ENCODE assay signal across 18 cellular contexts in genomic region chr3:119481079-119481478, GRCh38. TPM values are rescaled to one million over a fixed set of nuclear protein-coding genes. Genes with fewer than 3 reads are reported as not detected.
A peak's percentile ranks its signal among the peaks of the same experiment; 100 is the strongest.
DNase-seq lines count a peak whose midpoint lies in the region; ATAC-seq and TF ChIP-seq lines count a peak whose summit lies in the region.
"Had no signal": no experiment of that assay in that cellular context is flagged by ENCODE, and none has a peak within 500 bp of the region (broad histone marks: within the 10 kb centered on the region; RNA-seq: fewer than 3 reads in every experiment).

No MANE protein-coding gene starts in this region.

- no peaks in the 10 kb centered on the region for H3K9me3 Mint-ChIP-seq in GM23338
- H3K9me3 Mint-ChIP-seq: CD8-positive, alpha-beta memory T cell had no signal

- H3K9ac ChIP-seq in mammary epithelial cell (ENCODE audit: insufficient read depth, low read length), result no peak overlapping the region
- H3K9ac ChIP-seq: BLaER1 treated with 17β-estradiol and CSF1 and Interleukin-3, amounts not matched to agents 10 nM and 100 nM had no signal

- H2AFZ ChIP-seq in GM23338 (no peak overlapping the region), mammary epithelial cell (ENCODE audit: low read depth, low read length) (peak overlapping the region; percentile 40)
- H2AFZ ChIP-seq: PC-9 had no signal

- no TSS peak for BruUV-seq in mammary epithelial cell (replicated peaks; lab: Mats Ljungman, UMichigan)

- H3K4me3 ChIP-seq in GM23338 (no peak overlapping the region), mammary epithelial cell (replicated peaks in 1 of 3; ENCODE audit: insufficient read depth in 1 of 3, low read depth in 2 of 3, low read length in 3 of 3) (no peak overlapping the region)
- H3K4me3 ChIP-seq: BLaER1 treated with 17β-estradiol and CSF1 and Interleukin-3, amounts not matched to agents 10 nM and 100 nM; HAP-1; PC-9; SJCRH30 had no signal

- no peak for ATAC-seq in GM23338

- H3K27ac ChIP-seq in GM23338 (ENCODE audit: low read depth) (0 out of 2 replicates have a peak overlapping the region, but pooled peaks have one; percentile 22), mammary epithelial cell (ENCODE audit: insufficient read depth, low read depth, low read length) (peak overlapping the region; percentile 64)
- H3K27ac ChIP-seq: BLaER1 treated with 17β-estradiol and CSF1 and Interleukin-3, amounts not matched to agents 10 nM and 100 nM; PC-9; SJCRH30 had no signal

- H3K9me2 ChIP-seq in GM23338 (ENCODE audit: insufficient read depth), result no peaks in the 10 kb centered on the region

- no peaks in the 10 kb centered on the region for H3K27me3 Mint-ChIP-seq in GM23338 (ENCODE audit: insufficient read depth, low read depth, poor library complexity)
- H3K27me3 Mint-ChIP-seq: CD8-positive, alpha-beta memory T cell had no signal

- H3K4me2 ChIP-seq in GM23338 (no peak overlapping the region), mammary epithelial cell (ENCODE audit: insufficient read depth, low read depth, low read length) (peak overlapping the region; percentile 48)
- H3K4me2 ChIP-seq: BLaER1 treated with 17β-estradiol and CSF1 and Interleukin-3, amounts not matched to agents 10 nM and 100 nM; PC-9 had no signal

- DNase-seq in AG08395 (ENCODE audit: low spot score), result peak; percentile 7
- no peak for DNase-seq in GM23338 (ENCODE audit: low spot score)
- DNase-seq in mammary epithelial cell, result peak; percentile 75
- DNase-seq in iris pigment epithelial cell (ENCODE audit: low read depth), result peak; percentile 52
- DNase-seq in NCI-H187 treated with DMSO at 0.1 percent for 48 hours (lab: John Stamatoyannopoulos, UW), result no peak
- no peak for DNase-seq in NCI-H510A treated with DMSO at 0.1 percent for 48 hours (lab: John Stamatoyannopoulos, UW)
- DNase-seq in effector CD4-positive, alpha-beta T cell, result no peak
- no peak for DNase-seq in DMS79 treated with DMSO at 0.1 percent for 48 hours (lab: John Stamatoyannopoulos, UW)
- DNase-seq: CD8-positive, alpha-beta memory T cell; KG1; MV-4-11; NCI-H1694 treated with DMSO at 0.1 percent for 48 hours; NCI-H2107; NCI-H524; PC-9; SJCRH30 had no signal

- TF ChIP-seq CTCF in GM23338 (conservative IDR thresholded peaks at IDR 0.05; ENCODE audit: low read depth in 2 of 2), result no peak
- TF ChIP-seq CTCF in mammary epithelial cell (conservative IDR thresholded peaks at IDR 0.05 in 1 of 2, IDR thresholded peaks at IDR 0.05 in 1 of 2; ENCODE audit: extremely low read depth in 1 of 2, insufficient read depth in 1 of 2, low read depth in 1 of 2, low read length in 2 of 2), result no peak

- H3K79me2 ChIP-seq in GM23338 (replicated peaks; ENCODE audit: insufficient read depth), result no peaks in the 10 kb centered on the region
- no peaks in the 10 kb centered on the region for H3K79me2 ChIP-seq in mammary epithelial cell (ENCODE audit: insufficient read depth, low read length)

- H3K4me1 ChIP-seq in GM23338 (ENCODE audit: insufficient read depth) (no peaks in the 10 kb centered on the region), mammary epithelial cell (ENCODE audit: insufficient read depth, low read length) (peaks cover 16% of the 10 kb centered on the region)
- H3K4me1 ChIP-seq: BLaER1 treated with 17β-estradiol and CSF1 and Interleukin-3, amounts not matched to agents 10 nM and 100 nM; HAP-1; SJCRH30 had no signal

- H3K4me3 Mint-ChIP-seq in GM23338, result no peak overlapping the region
- H3K4me3 Mint-ChIP-seq: CD8-positive, alpha-beta memory T cell had no signal

- intact Hi-C loops in mammary epithelial cell (cut with micrococcal nuclease), result no loop called here

- in situ Hi-C loops in mammary epithelial cell (cut with MboI; ENCODE audit: low sequenced_read_pairs in 2 of 2), result no loop called here

- CTCF ChIA-PET in mammary epithelial cell (lab: Charles Lee; ENCODE audit: low non-redundant PET), result interaction anchor here (0.5 to 0.6 kb wide), 2 partner anchors 211 to 824 kb away, joined by 3 to 9 read pairs; no protein-coding TSS in a partner anchor

- no peak overlapping the region for H3K27ac Mint-ChIP-seq in GM23338

- peaks cover 26% of the 10 kb centered on the region for H3K36me3 ChIP-seq in GM23338 (ENCODE audit: insufficient read depth)
- peaks cover 3% of the 10 kb centered on the region for H3K36me3 ChIP-seq in mammary epithelial cell (ENCODE audit: insufficient read depth, low read length)

- H4K20me1 ChIP-seq in GM23338 (replicated peaks; ENCODE audit: insufficient read depth), result 0 out of 2 replicates have a peak, but pooled peaks cover 2% of the 10 kb centered on the region
- H4K20me1 ChIP-seq in mammary epithelial cell (ENCODE audit: insufficient read depth, low read length), result no peaks in the 10 kb centered on the region
- H4K20me1 ChIP-seq: BLaER1 treated with 17β-estradiol and CSF1 and Interleukin-3, amounts not matched to agents 10 nM and 100 nM had no signal

- no peaks in the 10 kb centered on the region for H3F3A ChIP-seq in GM23338 (replicated peaks; ENCODE audit: low read depth)

- peaks cover 15% of the 10 kb centered on the region for H3K36me3 Mint-ChIP-seq in GM23338 (ENCODE audit: low read depth)

- no peaks in the 10 kb centered on the region for H3K9me3 ChIP-seq in mammary epithelial cell (replicated peaks; ENCODE audit: insufficient read depth, low read length)
- H3K9me3 ChIP-seq: BLaER1 treated with 17β-estradiol and CSF1 and Interleukin-3, amounts not matched to agents 10 nM and 100 nM; HAP-1; SJCRH30 had no signal

- dilution Hi-C loops in mammary epithelial cell (cut with HindIII; ENCODE audit: low sequenced_read_pairs), result no loop called here

- H3K27me3 ChIP-seq in GM23338 (ENCODE audit: insufficient read depth) (no peaks in the 10 kb centered on the region), mammary epithelial cell (ENCODE audit: insufficient read depth, low read length) (no peaks in the 10 kb centered on the region)
- H3K27me3 ChIP-seq: BLaER1 treated with 17β-estradiol and CSF1 and Interleukin-3, amounts not matched to agents 10 nM and 100 nM; SJCRH30 had no signal

- H3K4me1 Mint-ChIP-seq in GM23338, result no peaks in the 10 kb centered on the region

- WGBS in mammary epithelial cell (ENCODE audit: low coverage, missing lambda C conversion rate), result 28% methylated on average over 2 of the region's 2 CpGs

TF ChIP-seq in GM23338, 12 proteins besides CTCF, POLR2A, EP300 and RAD21 (continues in another document):
- TF ChIP-seq POLR2AphosphoS5 (IDR thresholded peaks at IDR 0.05; ENCODE audit: low read depth), result no peak
- TF ChIP-seq NANOG (IDR thresholded peaks at IDR 0.05; ENCODE audit: borderline replicate concordance), result no peak
- no peak for TF ChIP-seq EZH2 (IDR thresholded peaks at IDR 0.05; ENCODE audit: low read depth, unreplicated experiment)
- no peak for TF ChIP-seq ZNF114 (CRISPR knock-in tag; IDR thresholded peaks at IDR 0.05)
- no peak for TF ChIP-seq STAT1 (IDR thresholded peaks at IDR 0.05; ENCODE audit: unreplicated experiment)
- no peak for TF ChIP-seq CREB1 (CRISPR knock-in tag; IDR thresholded peaks at IDR 0.05; ENCODE audit: low read depth)

RNA-seq across cellular contexts. Expression of gene POGLUT1, which starts 12.3 kb away (rescaled TPM):
- total RNA-seq in GM23338 (2014; rRNA removed; shearing (Covaris generic)), result 13.5 and 22.0 TPM in 2 replicates
- polyA plus RNA-seq in GM23338 (2016; fragmentation: Nextera tagmentation; extraction: Ambion mirVana) (12.1 and 15.2 TPM in 2 replicates), mammary epithelial cell (11.6 TPM)
- 10 to 100 TPM; 22.7 to 23.5 TPM for total RNA-seq in mammary epithelial cell
- 0.78 TPM for polyA minus RNA-seq in mammary epithelial cell

RNA-seq across cellular contexts. Expression of gene TIMMDC1, which starts 17.3 kb away (rescaled TPM):
- total RNA-seq in GM23338 (2014; rRNA removed; shearing (Covaris generic)), result 49.1 and 62.2 TPM in 2 replicates
- polyA plus RNA-seq in GM23338 (2016; fragmentation: Nextera tagmentation; extraction: Ambion mirVana) (98.2 and 105 TPM in 2 replicates), mammary epithelial cell (71.5 TPM)
- total RNA-seq in mammary epithelial cell, result 100 to 1,000 TPM in 1 of 2 donors, 10 to 100 TPM in 1; 55.5 to 127 TPM
- polyA minus RNA-seq in mammary epithelial cell, result 122 TPM

RNA-seq across cellular contexts. Expression of gene TMEM39A, which starts 17.7 kb away (rescaled TPM):
- total RNA-seq in GM23338 (2014; rRNA removed; shearing (Covaris generic)), result 39.0 and 51.6 TPM in 2 replicates
- 11.0 and 12.9 TPM in 2 replicates for polyA plus RNA-seq in GM23338 (2016; fragmentation: Nextera tagmentation; extraction: Ambion mirVana)
- 10 to 100 TPM; 47.7 to 47.8 TPM for total RNA-seq in mammary epithelial cell
- polyA plus RNA-seq in mammary epithelial cell, result 11.2 TPM
- polyA minus RNA-seq in mammary epithelial cell, result 5.3 TPM

Comparison
In these comparisons a context has a peak if more than half of its experiments do, and no peak if none do; other contexts are left out.
1. DNase-seq: peak in AG08395 (single experiment), mammary epithelial cell (single experiment) and iris pigment epithelial cell (single experiment); none in GM23338 (single experiment), NCI-H187 treated with DMSO at 0.1 percent for 48 hours (single experiment), NCI-H510A treated with DMSO at 0.1 percent for 48 hours (single experiment), effector CD4-positive, alpha-beta T cell (single experiment) and DMS79 treated with DMSO at 0.1 percent for 48 hours (single experiment).